1 cellular context compared by ENCODE assay signal in genomic region chr3:71465371-71466007, GRCh38.
TF ChIP-seq lines count a peak whose summit lies in the region.

No MANE protein-coding gene starts in this region.

TF ChIP-seq in H1, 55 proteins besides CTCF, POLR2A, EP300 and RAD21 (continued from another document):
- TF ChIP-seq SIN3A (conservative IDR thresholded peaks at IDR 0.05 in 1 of 2, IDR thresholded peaks at IDR 0.05 in 1 of 2; ENCODE audit: low read depth in 1 of 2, low read length in 2 of 2) (no peak), SP4 (IDR thresholded peaks at IDR 0.05; ENCODE audit: low read length) (no peak), SIX5 (IDR thresholded peaks at IDR 0.05; ENCODE audit: low read depth, low read length) (no peak), TAF7 (optimal IDR thresholded peaks at IDR 0.05; ENCODE audit: borderline replicate concordance, low read depth, low read length) (no peak), RNF2 (IDR thresholded peaks at IDR 0.05; ENCODE audit: borderline replicate concordance, low read depth, low read length, missing control alignments, poor library complexity, severe bottlenecking) (no peak), GABPA (IDR thresholded peaks at IDR 0.05; ENCODE audit: borderline replicate concordance, insufficient read depth, low read length) (no peak), NANOG (IDR thresholded peaks at IDR 0.05; ENCODE audit: insufficient read depth, low read depth, low read length, poor library complexity, severe bottlenecking) (no peak)
